8 cellular contexts compared by ENCODE assay signal in the genomic region with DNA sequence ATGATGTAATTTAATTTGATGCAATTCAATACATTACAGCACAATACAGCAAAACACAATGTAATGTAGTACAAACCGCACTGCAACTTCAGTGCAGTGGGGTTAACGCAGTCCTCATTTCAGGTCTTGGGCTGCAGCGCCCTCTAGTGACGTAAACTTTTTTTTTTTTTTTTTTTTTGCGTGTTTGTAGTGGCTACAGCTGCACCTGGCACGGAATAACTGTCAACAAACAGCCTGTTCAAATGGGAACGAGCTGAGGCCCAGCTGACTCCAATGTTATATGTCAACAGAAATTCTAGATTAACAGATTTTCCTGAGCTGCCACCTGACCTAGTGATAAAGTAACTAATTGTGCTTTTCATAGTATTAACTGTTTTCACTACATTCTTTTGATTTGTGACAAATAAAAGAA. TPM values are rescaled to one million over a fixed set of nuclear protein-coding genes. Genes with fewer than 3 reads are reported as not detected.
DNase-seq lines count a peak whose midpoint lies in the region; ATAC-seq, FAIRE-seq and TF ChIP-seq lines count a peak whose summit lies in the region.

No MANE protein-coding gene starts in this region.

- ATAC-seq in Panc1 (no peak), naive B cell (ENCODE audit: low read depth in 2 of 2) (peak; percentile 21 to 62)

- H3K27me3 Mint-ChIP-seq in naive B cell, result no peaks in the 10 kb centered on the region

- H3K9me3 ChIP-seq in Panc1 (ENCODE audit: control insufficient read depth, insufficient read depth, low read depth, low read length), result no peaks in the 10 kb centered on the region

- no peak overlapping the region for H3K27ac Mint-ChIP-seq in naive B cell

- in situ Hi-C loops in Panc1 (cut with HindIII; ENCODE audit: low pct_unique_long_range_greater_than_20kb, low sequenced_read_pairs), result no loop called here

- peak; percentile 65 for DNase-seq in GM03348 (ENCODE audit: low spot score)
- peak; percentile 54 for DNase-seq in H4 (ENCODE audit: low spot score)
- peak; percentile 88 for DNase-seq in LNCaP clone FGC (ENCODE audit: low read depth)
- no peak for DNase-seq in Panc1 (ENCODE audit: low read depth, low spot score)
- peak; percentile 3 for DNase-seq in naive B cell
- DNase-seq in 8988T, result no peak

- no peak overlapping the region for H3K4me3 ChIP-seq in LNCaP clone FGC (ENCODE audit: low read depth, low read length)
- H3K4me3 ChIP-seq in Panc1 (ENCODE audit: low read depth in 2 of 2, low read length in 2 of 2), result no peak overlapping the region

- H3K27me3 ChIP-seq in Panc1 (ENCODE audit: control insufficient read depth, insufficient read depth, low read length), result no peaks in the 10 kb centered on the region

- H3K4me1 Mint-ChIP-seq in naive B cell, result no peaks in the 10 kb centered on the region

- H3K9me3 Mint-ChIP-seq in naive B cell, result no peaks in the 10 kb centered on the region

- no peaks in the 10 kb centered on the region; the same call in 1 of the 2 replicates for H3K36me3 ChIP-seq in Panc1 (ENCODE audit: control insufficient read depth, insufficient read depth, low read length)

- no TSS peak for BruUV-seq in Panc1 (replicated peaks; lab: Mats Ljungman, UMichigan)

- intact Hi-C loops in Panc1 (cut with micrococcal nuclease; ENCODE audit: unreplicated experiment), result loop anchor here (5.0 to 10.0 kb wide), 2 partner anchors 61 to 309 kb away; no protein-coding TSS in a partner anchor

- H3K36me3 Mint-ChIP-seq in naive B cell, result no peaks in the 10 kb centered on the region

- CTCF ChIA-PET in Panc1 (lab: Charles Lee), result interaction anchor here (0.7 to 0.8 kb wide), 2 partner anchors 196 to 312 kb away, joined by 3 read pairs; no protein-coding TSS in a partner anchor

- TF ChIP-seq CTCF in LNCaP clone FGC (IDR thresholded peaks at IDR 0.05; ENCODE audit: control insufficient read depth, extremely low read depth, insufficient read depth), result peak; percentile 50
- TF ChIP-seq CTCF in Panc1 (IDR thresholded peaks at IDR 0.05), result peak; percentile 65

- POLR2A ChIA-PET in Panc1 (lab: Charles Lee), result interaction anchor here (0.6 kb wide), 1 partner anchor 84 kb away, joined by 3 read pairs; no protein-coding TSS in a partner anchor

- H3K4me1 ChIP-seq in Panc1 (ENCODE audit: control insufficient read depth, insufficient read depth, low read length), result peaks cover 2% of the 10 kb centered on the region; the same call in 1 of the 2 replicates

- FAIRE-seq in A204.1 (lab: Jason Lieb, UNC) (peak; percentile 92), endometrium (lab: Jason Lieb, UNC) (peak; percentile 84)

- no peak overlapping the region for H3K4me3 Mint-ChIP-seq in naive B cell

- no peak overlapping the region for H3K27ac ChIP-seq in Panc1 (ENCODE audit: low read length)

RNA-seq across cellular contexts. Expression of a gene that starts 33.5 kb away (rescaled TPM):
- 0.08 TPM in 1 of 2 replicates, not detected in the other for total RNA-seq in H4 (2014; rRNA removed; shearing (Covaris generic))
- 0.15 TPM for total RNA-seq in Panc1 (2021; ENCODE audit: unreplicated experiment)
- 0.05 TPM for polyA plus RNA-seq in Panc1 (2012; ENCODE audit: insufficient read length)
- polyA plus RNA-seq in naive B cell (ENCODE audit: low read depth in 6 of 6), result 1 to 10 TPM in 1 of 6 donors, under 1 TPM in 1, not detected in 4; 0.52 to 2.1 TPM

Comparison
In these comparisons a context has a peak if more than half of its experiments do, and no peak if none do; other contexts are left out.
1. DNase-seq: peak in GM03348 (single experiment), H4 (single experiment), LNCaP clone FGC (single experiment) and naive B cell (single experiment); none in Panc1 (single experiment) and 8988T (single experiment).